Comparison of ENCODE assay signal across 8 cellular contexts in genomic region chr18:54776282-54776977, GRCh38. TPM values are rescaled to one million over a fixed set of nuclear protein-coding genes. Genes with fewer than 3 reads are reported as not detected.
DNase-seq lines count a peak whose midpoint lies in the region; ATAC-seq, FAIRE-seq and TF ChIP-seq lines count a peak whose summit lies in the region.

No MANE protein-coding gene starts in this region.

- CTCF ChIA-PET in activated naive CD4-positive, alpha-beta T cell treated with anti-CD3 and anti-CD28 coated beads for 36 hours (lab: Charles Lee) = no interaction called here

- H3K27me3 Mint-ChIP-seq in activated naive CD4-positive, alpha-beta T cell treated with anti-CD3 and anti-CD28 coated beads for 36 hours (ENCODE audit: low read depth) = peaks cover 2% of the 10 kb centered on the region

- no peaks in the 10 kb centered on the region for H3K9me3 Mint-ChIP-seq in activated naive CD4-positive, alpha-beta T cell treated with anti-CD3 and anti-CD28 coated beads for 36 hours

- peaks cover 3% of the 10 kb centered on the region for H3K4me1 Mint-ChIP-seq in activated naive CD4-positive, alpha-beta T cell treated with anti-CD3 and anti-CD28 coated beads for 36 hours (ENCODE audit: low read depth)

- H3K27me3 ChIP-seq in SJCRH30 = no peaks in the 10 kb centered on the region

- H3K4me3 Mint-ChIP-seq in activated naive CD4-positive, alpha-beta T cell treated with anti-CD3 and anti-CD28 coated beads for 36 hours = no peak overlapping the region

- peaks cover 17% of the 10 kb centered on the region for H3K4me1 ChIP-seq in SJCRH30

- no peak for TF ChIP-seq POLR2A in GM12892 (IDR thresholded peaks at IDR 0.05; ENCODE audit: low read depth, low read length)

- H3K27ac ChIP-seq in SJCRH30 = peak overlapping the region; percentile 58

- H3K4me3 ChIP-seq in SJCRH30 = no peak overlapping the region

- H3K9me3 ChIP-seq in SJCRH30 (replicated peaks) = no peaks in the 10 kb centered on the region

- intact Hi-C loops in activated naive CD4-positive, alpha-beta T cell treated with anti-CD3 and anti-CD28 coated beads for 36 hours (cut with micrococcal nuclease) = loop anchor here (1.0 to 2.0 kb wide), 3 partner anchors 52 to 76 kb away; partner anchors contain the start of gene RAB27B

- peak; percentile 63 for ATAC-seq in HG02938 (IDR thresholded peaks at IDR 0.05; ENCODE audit: unreplicated experiment)
- no peak for ATAC-seq in GM21515 (IDR thresholded peaks at IDR 0.05; ENCODE audit: unreplicated experiment)

- no peak for FAIRE-seq in GM12892 (lab: Jason Lieb, UNC)

- peak; percentile 56 for DNase-seq in activated naive CD4-positive, alpha-beta T cell treated with anti-CD3 and anti-CD28 coated beads for 36 hours
- DNase-seq in activated naive CD4-positive, alpha-beta T cell treated with anti-CD3 and anti-CD28 coated beads, Interleukin-2, amount 50 U/mL, for 16 hours = no peak
- peak; percentile 47 to 66 for DNase-seq in SJCRH30
- DNase-seq in glomerular visceral epithelial cell (ENCODE audit: extremely low spot score) = peak; percentile 97
- no peak for DNase-seq in SHP77 (lab: John Stamatoyannopoulos, UW)
- no peak for DNase-seq in GM12892 (ENCODE audit: insufficient read length)

- H3K36me3 ChIP-seq in SJCRH30 = no peaks in the 10 kb centered on the region

- H3K36me3 Mint-ChIP-seq in activated naive CD4-positive, alpha-beta T cell treated with anti-CD3 and anti-CD28 coated beads for 36 hours (ENCODE audit: low read depth) = no peaks in the 10 kb centered on the region

- H3K27ac Mint-ChIP-seq in activated naive CD4-positive, alpha-beta T cell treated with anti-CD3 and anti-CD28 coated beads for 36 hours = no peak overlapping the region

RNA-seq across cellular contexts. Expression of gene RAB27B, which starts 51.8 kb away (rescaled TPM):
- under 1 TPM in 1 of 2 experiments, not detected in 1; 0.52 TPM for total RNA-seq in activated naive CD4-positive, alpha-beta T cell treated with anti-CD3 and anti-CD28 coated beads for 36 hours
- not detected in 2 replicates for total RNA-seq in SJCRH30 (2014; rRNA removed; shearing (Covaris generic))
- not detected for polyA plus RNA-seq in GM12892 (2012; ENCODE audit: missing spikeins)

Comparison
In these comparisons a context has a peak if more than half of its experiments do, and no peak if none do; other contexts are left out.
1. DNase-seq: peak in activated naive CD4-positive, alpha-beta T cell treated with anti-CD3 and anti-CD28 coated beads for 36 hours (single experiment), SJCRH30 (2 of 2) and glomerular visceral epithelial cell (single experiment); none in activated naive CD4-positive, alpha-beta T cell treated with anti-CD3 and anti-CD28 coated beads, Interleukin-2, amount 50 U/mL, for 16 hours (single experiment), SHP77 (0 of 2) and GM12892 (single experiment).